Comparison of ENCODE assay signal across 9 cellular contexts in genomic region chr11:1760351-1761109, GRCh38. TPM values are rescaled to one million over a fixed set of nuclear protein-coding genes. Genes with fewer than 3 reads are reported as not detected.
DNase-seq lines count a peak whose midpoint lies in the region; ATAC-seq, FAIRE-seq and TF ChIP-seq lines count a peak whose summit lies in the region.
"Had no signal": no experiment of that assay in that cellular context is flagged by ENCODE, and none has a peak within 500 bp of the region (broad histone marks: within the 10 kb centered on the region; RNA-seq: fewer than 3 reads in every experiment).

No MANE protein-coding gene starts in this region.

- no peak for TF ChIP-seq CTCF in A549 (IDR thresholded peaks at IDR 0.05)
- TF ChIP-seq CTCF in Panc1 (IDR thresholded peaks at IDR 0.05) = no peak
- TF ChIP-seq CTCF in fibroblast of mammary gland (conservative IDR thresholded peaks at IDR 0.05; ENCODE audit: control insufficient read depth, insufficient read depth, low read depth, low read length) = no peak
- no peak for TF ChIP-seq CTCF in natural killer cell (IDR thresholded peaks at IDR 0.05)

- DNase-seq in A549 (ENCODE audit: low read depth in 1 of 2, low spot score in 1 of 2) (no peak), Panc1 (ENCODE audit: low read depth, low spot score) (no peak), fibroblast of mammary gland (ENCODE audit: low read depth) (peak; percentile 64), natural killer cell (no peak)
- no peak for DNase-seq in activated T-helper 2 cell treated with anti-CD3 and anti-CD28 coated beads, Interferon-gamma antibody, Interleukin-2, Interleukin-4, amounts not matched to agents 10 μg/mL and 5 μg/mL and 100 μg/mL, durations not matched to agents 14 hours and 24 hours and 36 hours (ENCODE audit: low spot score)

- no peaks in the 10 kb centered on the region for H3K36me3 Mint-ChIP-seq in natural killer cell
- H3K36me3 Mint-ChIP-seq in activated T-helper 2 cell treated with anti-CD3 and anti-CD28 coated beads, Interferon-gamma antibody, Interleukin-2, Interleukin-4, amounts not matched to agents 10 μg/mL and 5 μg/mL and 100 μg/mL, durations not matched to agents 14 hours and 24 hours and 36 hours (ENCODE audit: low read depth) = peaks cover 18% of the 10 kb centered on the region

- TF ChIP-seq RAD21 in A549 (conservative IDR thresholded peaks at IDR 0.05 in 1 of 2, IDR thresholded peaks at IDR 0.05 in 1 of 2) = no peak

- peak overlapping the region; percentile 52 for H3K4me3 Mint-ChIP-seq in natural killer cell
- H3K4me3 Mint-ChIP-seq in activated T-helper 2 cell treated with anti-CD3 and anti-CD28 coated beads, Interferon-gamma antibody, Interleukin-2, Interleukin-4, amounts not matched to agents 10 μg/mL and 5 μg/mL and 100 μg/mL, durations not matched to agents 14 hours and 24 hours and 36 hours (ENCODE audit: low read depth) = no peak overlapping the region

- in situ Hi-C loops in Panc1 (cut with HindIII; ENCODE audit: low pct_unique_long_range_greater_than_20kb, low sequenced_read_pairs) = no loop called here

- H3K27ac ChIP-seq in A549 (peak overlapping the region; percentile 63 to 97), Panc1 (ENCODE audit: low read length) (peak overlapping the region; percentile 94)

- no peak for FAIRE-seq in A549 (lab: Jason Lieb, UNC)

- H3K36me3 ChIP-seq in Panc1 (ENCODE audit: control insufficient read depth, insufficient read depth, low read length) = 0 out of 2 replicates have a peak, but pooled peaks cover 5% of the 10 kb centered on the region

- TF ChIP-seq EP300 in A549 (IDR thresholded peaks at IDR 0.05) = no peak

- TF ChIP-seq POLR2A in A549 (IDR thresholded peaks at IDR 0.05; ENCODE audit: low read length) = no peak

- H3K4me1 Mint-ChIP-seq in natural killer cell = peaks cover 47 to 71% of the 10 kb centered on the region in 2 donors
- H3K4me1 Mint-ChIP-seq in activated T-helper 2 cell treated with anti-CD3 and anti-CD28 coated beads, Interferon-gamma antibody, Interleukin-2, Interleukin-4, amounts not matched to agents 10 μg/mL and 5 μg/mL and 100 μg/mL, durations not matched to agents 14 hours and 24 hours and 36 hours (ENCODE audit: low read depth) = peaks cover 28% of the 10 kb centered on the region

- intact Hi-C loops in Panc1 (cut with micrococcal nuclease; ENCODE audit: unreplicated experiment) (loop anchor here (5.0 kb wide), 1 partner anchor 72 kb away; the partner anchor contains the start of gene SYT8), natural killer cell (cut with micrococcal nuclease) (no loop called here)
- intact Hi-C loops in activated T-helper 2 cell treated with anti-CD3 and anti-CD28 coated beads, Interferon-gamma antibody, Interleukin-2, Interleukin-4, amounts not matched to agents 10 μg/mL and 5 μg/mL and 100 μg/mL, durations not matched to agents 14 hours and 24 hours and 36 hours (cut with micrococcal nuclease) = no loop called here

- no peaks in the 10 kb centered on the region for H3K27me3 ChIP-seq in Panc1 (ENCODE audit: control insufficient read depth, insufficient read depth, low read length)

- 53% methylated on average over 9 of the region's 23 CpGs for WGBS in A549 (ENCODE audit: missing lambda C conversion rate)

- no TSS peak for BruUV-seq in Panc1 (replicated peaks; lab: Mats Ljungman, UMichigan)

- no peaks in the 10 kb centered on the region for H3K9me3 Mint-ChIP-seq in natural killer cell
- H3K9me3 Mint-ChIP-seq in activated T-helper 2 cell treated with anti-CD3 and anti-CD28 coated beads, Interferon-gamma antibody, Interleukin-2, Interleukin-4, amounts not matched to agents 10 μg/mL and 5 μg/mL and 100 μg/mL, durations not matched to agents 14 hours and 24 hours and 36 hours = no peaks in the 10 kb centered on the region
- H3K9me3 Mint-ChIP-seq: CD4-positive, alpha-beta memory T cell had no signal

- no peaks in the 10 kb centered on the region for H3K27me3 Mint-ChIP-seq in natural killer cell (ENCODE audit: low read depth in 2 of 2)
- H3K27me3 Mint-ChIP-seq in activated T-helper 2 cell treated with anti-CD3 and anti-CD28 coated beads, Interferon-gamma antibody, Interleukin-2, Interleukin-4, amounts not matched to agents 10 μg/mL and 5 μg/mL and 100 μg/mL, durations not matched to agents 14 hours and 24 hours and 36 hours (ENCODE audit: low read depth) = no peaks in the 10 kb centered on the region
- H3K27me3 Mint-ChIP-seq: CD4-positive, alpha-beta memory T cell had no signal

- no peak for ATAC-seq in A549
- ATAC-seq in Panc1 = peak; percentile 45
- peak in 1 of 3 donors; percentile 19 for ATAC-seq in natural killer cell
- ATAC-seq in HG02870 (IDR thresholded peaks at IDR 0.05; ENCODE audit: unreplicated experiment) = no peak
- ATAC-seq in esophagus mucosa = no peak
- ATAC-seq in GM18867 (IDR thresholded peaks at IDR 0.05; ENCODE audit: unreplicated experiment) = no peak

- CTCF ChIA-PET in A549 (lab: Yijun Ruan, JAX) (interaction anchor here (1.4 to 4.0 kb wide), 4 partner anchors 12 to 67 kb away, joined by 3 to 29 read pairs (median 8); no protein-coding TSS in a partner anchor), Panc1 (lab: Charles Lee) (no interaction called here)

- POLR2A ChIA-PET in A549 (lab: Yijun Ruan, JAX) (interaction anchor here (0.5 kb wide), 1 partner anchor 630 kb away, joined by 4 read pairs; no protein-coding TSS in a partner anchor), Panc1 (lab: Charles Lee) (interaction anchor here (0.6 kb wide), 1 partner anchor 24 kb away, joined by 10 read pairs; no protein-coding TSS in a partner anchor)

- H3K4me1 ChIP-seq in A549 (peaks cover 45% of the 10 kb centered on the region), Panc1 (ENCODE audit: control insufficient read depth, insufficient read depth, low read length) (peaks cover 82% of the 10 kb centered on the region)

- H3K27ac Mint-ChIP-seq in natural killer cell = peak overlapping the region; percentile 86 to 93
- H3K27ac Mint-ChIP-seq in activated T-helper 2 cell treated with anti-CD3 and anti-CD28 coated beads, Interferon-gamma antibody, Interleukin-2, Interleukin-4, amounts not matched to agents 10 μg/mL and 5 μg/mL and 100 μg/mL, durations not matched to agents 14 hours and 24 hours and 36 hours = no peak overlapping the region

- no peak overlapping the region for H3K4me3 ChIP-seq in A549
- H3K4me3 ChIP-seq in Panc1 (ENCODE audit: low read depth in 2 of 2, low read length in 2 of 2) = peak overlapping the region; percentile 88 to 90
- no peak overlapping the region for H3K4me3 ChIP-seq in fibroblast of mammary gland (ENCODE audit: control insufficient read depth, low read depth, low read length)

- peak overlapping the region; percentile 87 for H3K4me2 ChIP-seq in A549

- H3K9me3 ChIP-seq in A549 (no peaks in the 10 kb centered on the region), Panc1 (ENCODE audit: control insufficient read depth, insufficient read depth, low read depth, low read length) (no peaks in the 10 kb centered on the region)

TF ChIP-seq in A549, 52 proteins besides CTCF, POLR2A, EP300 and RAD21:
- TF ChIP-seq SMC3 (IDR thresholded peaks at IDR 0.05) (no peak), MAFK (IDR thresholded peaks at IDR 0.05; ENCODE audit: partially characterized antibody) (peak; percentile 49)

RNA-seq across cellular contexts. Expression of gene CTSD, which starts 3.2 kb away (rescaled TPM):
- polyA plus RNA-seq in A549 (2011; rRNA removed) (74.0 and 117 TPM in 2 replicates), A549 (2017; fragmentation: RNase III; extraction: RNeasy Plus Mini Kit Qiagen cat#74134 plus additional on column Dnase treatment) (259 to 326 TPM (median 310 TPM) in 3 replicates)
- 138 and 190 TPM in 2 replicates for polyA plus RNA-seq in A549 (2012; cell fraction: cytosol; rRNA removed)
- polyA plus RNA-seq in A549 (2012; cell fraction: nucleus; rRNA removed) = 412 and 531 TPM in 2 replicates
- 201 and 253 TPM in 2 replicates for polyA minus RNA-seq in A549 (2011; rRNA and poly(A)+ RNA removed)
- total RNA-seq in Panc1 (2021; ENCODE audit: unreplicated experiment) (1,813 TPM), natural killer cell (100 to 1,000 TPM; 388 to 446 (median 415) TPM), esophagus mucosa (583 TPM)
- polyA plus RNA-seq in Panc1 (2012; ENCODE audit: insufficient read length) = 2,493 TPM
- total RNA-seq in activated T-helper 2 cell treated with anti-CD3 and anti-CD28 coated beads, Interferon-gamma antibody, Interleukin-2, Interleukin-4, amounts not matched to agents 10 μg/mL and 5 μg/mL and 100 μg/mL, durations not matched to agents 14 hours and 24 hours and 36 hours = 73.5 and 76.3 TPM in 2 replicates

RNA-seq across cellular contexts. Expression of gene IFITM10, which starts 10.1 kb away (rescaled TPM):
- 0.26 and 0.28 TPM in 2 replicates for polyA plus RNA-seq in A549 (2011; rRNA removed)
- polyA plus RNA-seq in A549 (2012; cell fraction: cytosol; rRNA removed) = 0.13 and 0.14 TPM in 2 replicates
- 0.79 and 1.6 TPM in 2 replicates for polyA plus RNA-seq in A549 (2012; cell fraction: nucleus; rRNA removed)
- polyA plus RNA-seq in A549 (2017; fragmentation: RNase III; extraction: RNeasy Plus Mini Kit Qiagen cat#74134 plus additional on column Dnase treatment) = 0.55 to 0.78 TPM (median 0.67 TPM) in 3 replicates
- 0.10 and 0.29 TPM in 2 replicates for polyA minus RNA-seq in A549 (2011; rRNA and poly(A)+ RNA removed)
- total RNA-seq in Panc1 (2021; ENCODE audit: unreplicated experiment) = 18.0 TPM
- 8.0 TPM for polyA plus RNA-seq in Panc1 (2012; ENCODE audit: insufficient read length)
- total RNA-seq in natural killer cell = 1 to 10 TPM; 5.5 to 8.1 (median 6.5) TPM
- 0.14 and 0.34 TPM in 2 replicates for total RNA-seq in activated T-helper 2 cell treated with anti-CD3 and anti-CD28 coated beads, Interferon-gamma antibody, Interleukin-2, Interleukin-4, amounts not matched to agents 10 μg/mL and 5 μg/mL and 100 μg/mL, durations not matched to agents 14 hours and 24 hours and 36 hours
- 0.96 TPM for total RNA-seq in esophagus mucosa
- polyA plus RNA-seq: CD4-positive, alpha-beta memory T cell had no signal

Comparison
In these comparisons a context has a peak if more than half of its experiments do, and no peak if none do; other contexts are left out.
1. H3K4me3 ChIP-seq: peak in Panc1 (2 of 2); none in A549 (single experiment) and fibroblast of mammary gland (single experiment).